ENCODE assay signal across 1 cellular context in the genomic region with DNA sequence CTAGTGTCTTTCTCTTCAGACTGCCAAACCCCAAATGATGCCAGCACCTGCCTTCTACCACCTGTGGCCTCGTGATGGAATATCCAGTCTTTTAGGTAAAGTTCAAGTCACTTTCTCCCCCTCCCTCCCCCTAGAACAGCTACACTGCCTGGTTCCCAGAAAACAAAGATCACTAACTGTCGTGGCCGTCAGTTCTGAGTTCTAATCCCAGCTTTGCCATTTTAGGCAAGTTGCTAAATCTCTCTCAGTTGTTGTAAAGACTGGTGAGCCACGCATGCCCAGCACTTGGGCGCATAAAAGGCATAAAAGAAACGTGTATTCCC.
TF ChIP-seq lines count a peak whose summit lies in the region.

No MANE protein-coding gene starts in this region.

TF ChIP-seq in GM12878, 131 proteins besides CTCF, POLR2A, EP300 and RAD21:
- TF ChIP-seq RBBP5 (conservative IDR thresholded peaks at IDR 0.05) (no peak), CBX3 (IDR thresholded peaks at IDR 0.05; ENCODE audit: borderline replicate concordance, low read depth) (no peak), YY1 (IDR thresholded peaks at IDR 0.05; ENCODE audit: low read depth, low read length) (no peak), MTA2 (IDR thresholded peaks at IDR 0.05; ENCODE audit: low read depth) (0 out of 2 replicates have a peak, but pooled peaks have one; percentile 8), SIN3A (IDR thresholded peaks at IDR 0.05; ENCODE audit: low read depth, low read length) (no peak), CHD1 (IDR thresholded peaks at IDR 0.05; ENCODE audit: low read depth, low read length) (no peak), ZNF274 (IDR thresholded peaks at IDR 0.05; ENCODE audit: insufficient read depth, insufficient read length) (no peak), ZNF384 (IDR thresholded peaks at IDR 0.05; ENCODE audit: borderline replicate concordance, low read depth, low read length) (no peak), CHD4 (IDR thresholded peaks at IDR 0.05) (peak; percentile 51; the same call in 1 of the 2 replicates), ZNF217 (IDR thresholded peaks at IDR 0.05) (peak; percentile 81; the same call in 1 of the 2 replicates), KDM1A (IDR thresholded peaks at IDR 0.05; ENCODE audit: borderline replicate concordance) (no peak), NRF1 (conservative IDR thresholded peaks at IDR 0.05; ENCODE audit: low read depth, low read length) (no peak), RFX5 (IDR thresholded peaks at IDR 0.05; ENCODE audit: low read depth, low read length) (no peak), IKZF1 (conservative IDR thresholded peaks at IDR 0.05) (no peak)
- TF ChIP-seq, protein P1, sequence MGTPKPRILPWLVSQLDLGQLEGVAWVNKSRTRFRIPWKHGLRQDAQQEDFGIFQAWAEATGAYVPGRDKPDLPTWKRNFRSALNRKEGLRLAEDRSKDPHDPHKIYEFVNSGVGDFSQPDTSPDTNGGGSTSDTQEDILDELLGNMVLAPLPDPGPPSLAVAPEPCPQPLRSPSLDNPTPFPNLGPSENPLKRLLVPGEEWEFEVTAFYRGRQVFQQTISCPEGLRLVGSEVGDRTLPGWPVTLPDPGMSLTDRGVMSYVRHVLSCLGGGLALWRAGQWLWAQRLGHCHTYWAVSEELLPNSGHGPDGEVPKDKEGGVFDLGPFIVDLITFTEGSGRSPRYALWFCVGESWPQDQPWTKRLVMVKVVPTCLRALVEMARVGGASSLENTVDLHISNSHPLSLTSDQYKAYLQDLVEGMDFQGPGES (IDR thresholded peaks at IDR 0.05) = no peak
- TF ChIP-seq, protein P2, sequence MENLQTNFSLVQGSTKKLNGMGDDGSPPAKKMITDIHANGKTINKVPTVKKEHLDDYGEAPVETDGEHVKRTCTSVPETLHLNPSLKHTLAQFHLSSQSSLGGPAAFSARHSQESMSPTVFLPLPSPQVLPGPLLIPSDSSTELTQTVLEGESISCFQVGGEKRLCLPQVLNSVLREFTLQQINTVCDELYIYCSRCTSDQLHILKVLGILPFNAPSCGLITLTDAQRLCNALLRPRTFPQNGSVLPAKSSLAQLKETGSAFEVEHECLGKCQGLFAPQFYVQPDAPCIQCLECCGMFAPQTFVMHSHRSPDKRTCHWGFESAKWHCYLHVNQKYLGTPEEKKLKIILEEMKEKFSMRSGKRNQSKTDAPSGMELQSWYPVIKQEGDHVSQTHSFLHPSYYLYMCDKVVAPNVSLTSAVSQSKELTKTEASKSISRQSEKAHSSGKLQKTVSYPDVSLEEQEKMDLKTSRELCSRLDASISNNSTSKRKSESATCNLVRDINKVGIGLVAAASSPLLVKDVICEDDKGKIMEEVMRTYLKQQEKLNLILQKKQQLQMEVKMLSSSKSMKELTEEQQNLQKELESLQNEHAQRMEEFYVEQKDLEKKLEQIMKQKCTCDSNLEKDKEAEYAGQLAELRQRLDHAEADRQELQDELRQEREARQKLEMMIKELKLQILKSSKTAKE (IDR thresholded peaks at IDR 0.05; ENCODE audit: low read depth, poor library complexity, severe bottlenecking) = peak; percentile 7
- TF ChIP-seq, protein P3, sequence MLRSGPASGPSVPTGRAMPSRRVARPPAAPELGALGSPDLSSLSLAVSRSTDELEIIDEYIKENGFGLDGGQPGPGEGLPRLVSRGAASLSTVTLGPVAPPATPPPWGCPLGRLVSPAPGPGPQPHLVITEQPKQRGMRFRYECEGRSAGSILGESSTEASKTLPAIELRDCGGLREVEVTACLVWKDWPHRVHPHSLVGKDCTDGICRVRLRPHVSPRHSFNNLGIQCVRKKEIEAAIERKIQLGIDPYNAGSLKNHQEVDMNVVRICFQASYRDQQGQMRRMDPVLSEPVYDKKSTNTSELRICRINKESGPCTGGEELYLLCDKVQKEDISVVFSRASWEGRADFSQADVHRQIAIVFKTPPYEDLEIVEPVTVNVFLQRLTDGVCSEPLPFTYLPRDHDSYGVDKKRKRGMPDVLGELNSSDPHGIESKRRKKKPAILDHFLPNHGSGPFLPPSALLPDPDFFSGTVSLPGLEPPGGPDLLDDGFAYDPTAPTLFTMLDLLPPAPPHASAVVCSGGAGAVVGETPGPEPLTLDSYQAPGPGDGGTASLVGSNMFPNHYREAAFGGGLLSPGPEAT (IDR thresholded peaks at IDR 0.05; ENCODE audit: low read depth) = peak; percentile 68
- TF ChIP-seq, protein P4, sequence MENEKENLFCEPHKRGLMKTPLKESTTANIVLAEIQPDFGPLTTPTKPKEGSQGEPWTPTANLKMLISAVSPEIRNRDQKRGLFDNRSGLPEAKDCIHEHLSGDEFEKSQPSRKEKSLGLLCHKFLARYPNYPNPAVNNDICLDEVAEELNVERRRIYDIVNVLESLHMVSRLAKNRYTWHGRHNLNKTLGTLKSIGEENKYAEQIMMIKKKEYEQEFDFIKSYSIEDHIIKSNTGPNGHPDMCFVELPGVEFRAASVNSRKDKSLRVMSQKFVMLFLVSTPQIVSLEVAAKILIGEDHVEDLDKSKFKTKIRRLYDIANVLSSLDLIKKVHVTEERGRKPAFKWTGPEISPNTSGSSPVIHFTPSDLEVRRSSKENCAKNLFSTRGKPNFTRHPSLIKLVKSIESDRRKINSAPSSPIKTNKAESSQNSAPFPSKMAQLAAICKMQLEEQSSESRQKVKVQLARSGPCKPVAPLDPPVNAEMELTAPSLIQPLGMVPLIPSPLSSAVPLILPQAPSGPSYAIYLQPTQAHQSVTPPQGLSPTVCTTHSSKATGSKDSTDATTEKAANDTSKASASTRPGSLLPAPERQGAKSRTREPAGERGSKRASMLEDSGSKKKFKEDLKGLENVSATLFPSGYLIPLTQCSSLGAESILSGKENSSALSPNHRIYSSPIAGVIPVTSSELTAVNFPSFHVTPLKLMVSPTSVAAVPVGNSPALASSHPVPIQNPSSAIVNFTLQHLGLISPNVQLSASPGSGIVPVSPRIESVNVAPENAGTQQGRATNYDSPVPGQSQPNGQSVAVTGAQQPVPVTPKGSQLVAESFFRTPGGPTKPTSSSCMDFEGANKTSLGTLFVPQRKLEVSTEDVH (IDR thresholded peaks at IDR 0.05; ENCODE audit: low read depth, partially characterized antibody) = no peak
- TF ChIP-seq, protein P5, sequence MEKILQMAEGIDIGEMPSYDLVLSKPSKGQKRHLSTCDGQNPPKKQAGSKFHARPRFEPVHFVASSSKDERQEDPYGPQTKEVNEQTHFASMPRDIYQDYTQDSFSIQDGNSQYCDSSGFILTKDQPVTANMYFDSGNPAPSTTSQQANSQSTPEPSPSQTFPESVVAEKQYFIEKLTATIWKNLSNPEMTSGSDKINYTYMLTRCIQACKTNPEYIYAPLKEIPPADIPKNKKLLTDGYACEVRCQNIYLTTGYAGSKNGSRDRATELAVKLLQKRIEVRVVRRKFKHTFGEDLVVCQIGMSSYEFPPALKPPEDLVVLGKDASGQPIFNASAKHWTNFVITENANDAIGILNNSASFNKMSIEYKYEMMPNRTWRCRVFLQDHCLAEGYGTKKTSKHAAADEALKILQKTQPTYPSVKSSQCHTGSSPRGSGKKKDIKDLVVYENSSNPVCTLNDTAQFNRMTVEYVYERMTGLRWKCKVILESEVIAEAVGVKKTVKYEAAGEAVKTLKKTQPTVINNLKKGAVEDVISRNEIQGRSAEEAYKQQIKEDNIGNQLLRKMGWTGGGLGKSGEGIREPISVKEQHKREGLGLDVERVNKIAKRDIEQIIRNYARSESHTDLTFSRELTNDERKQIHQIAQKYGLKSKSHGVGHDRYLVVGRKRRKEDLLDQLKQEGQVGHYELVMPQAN (conservative IDR thresholded peaks at IDR 0.05) = no peak
